In the genomic region with DNA sequence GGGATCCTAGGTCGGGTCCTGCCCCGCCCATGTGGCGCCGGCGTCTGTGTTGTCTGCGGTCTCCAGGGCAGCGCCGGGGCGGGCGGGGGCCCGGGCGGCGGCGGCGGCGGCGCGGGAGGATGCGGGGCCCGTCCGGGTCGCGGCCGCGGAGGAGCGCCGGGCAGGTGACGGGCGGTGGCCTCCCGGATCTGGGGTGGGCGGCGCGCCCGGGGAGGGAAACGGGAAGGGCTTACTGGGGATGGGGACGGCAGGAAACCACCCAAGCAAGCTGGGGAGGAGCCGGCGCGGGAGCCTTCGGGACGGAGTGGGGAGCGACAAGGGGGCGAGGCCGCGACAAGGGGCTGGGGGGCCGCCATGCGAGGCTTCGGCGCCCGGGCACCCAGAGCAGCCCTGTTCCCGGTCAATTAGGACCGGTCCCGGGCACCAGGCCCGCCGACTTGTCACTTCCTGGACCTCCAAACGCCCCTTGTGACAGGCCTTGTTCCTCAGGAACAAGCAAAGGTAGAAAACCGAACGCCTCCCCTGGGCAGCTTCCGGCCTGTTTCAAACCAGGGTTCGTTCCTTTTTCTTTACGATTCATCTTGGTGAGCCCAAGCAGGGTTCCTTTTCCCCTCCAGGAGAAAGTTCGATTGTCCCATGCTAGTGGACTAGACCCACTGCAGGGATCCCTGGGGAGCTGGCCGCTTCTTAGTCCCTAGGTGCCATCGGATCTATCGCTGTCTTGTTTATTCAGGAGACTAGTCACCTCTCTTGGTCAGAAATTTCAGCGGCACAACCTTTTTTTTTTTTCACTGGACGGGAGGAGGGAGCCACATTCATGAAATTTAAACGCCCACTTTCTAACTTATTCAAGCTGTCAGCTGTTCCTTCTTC, we compare ENCODE assay signal across 8 cellular contexts. TPM values are rescaled to one million over a fixed set of nuclear protein-coding genes. Genes with fewer than 3 reads are reported as not detected.
DNase-seq lines count a peak whose midpoint lies in the region; ATAC-seq and TF ChIP-seq lines count a peak whose summit lies in the region.

No MANE protein-coding gene starts in this region.

- H4K20me1 ChIP-seq in H9 (ENCODE audit: control insufficient read depth, insufficient read depth, insufficient read length), result no peaks in the 10 kb centered on the region

- no peak overlapping the region for H2BK20ac ChIP-seq in H9 (ENCODE audit: low read depth, low read length, poor library complexity, severe bottlenecking)

- peak overlapping the region; percentile 51 for H3K18ac ChIP-seq in H9 (ENCODE audit: insufficient read length, low read depth, low read length)

- peaks cover 25% of the 10 kb centered on the region for H3K27me3 Mint-ChIP-seq in H9 (ENCODE audit: low read depth)
- peaks cover 16 to 19% of the 10 kb centered on the region in 2 donors for H3K27me3 Mint-ChIP-seq in natural killer cell treated with Interleukin-12 subunit alpha and Interleukin-12 subunit beta and Interleukin-15 and Interleukin-18, amount 100 ng/mL, for 72 hours
- peaks cover 5% of the 10 kb centered on the region for H3K27me3 Mint-ChIP-seq in stimulated activated naive CD8-positive, alpha-beta T cell treated with anti-CD3 and anti-CD28 coated beads, Interleukin-15, Interleukin-2, amounts not matched to agents 100 ng/mL and 50 ng/mL, for 24 hours

- peaks cover 3% of the 10 kb centered on the region; the same call in 1 of the 2 replicates for H3K27me3 ChIP-seq in H9 (ENCODE audit: insufficient read depth, low read length)

- no peaks in the 10 kb centered on the region for H3K9me3 ChIP-seq in H9 (ENCODE audit: control insufficient read depth, low read depth, low read length)

- peak overlapping the region; percentile 74 to 81 for H3K4me3 Mint-ChIP-seq in H9
- peak overlapping the region; percentile 83 for H3K4me3 Mint-ChIP-seq in natural killer cell treated with Interleukin-12 subunit alpha and Interleukin-12 subunit beta and Interleukin-15 and Interleukin-18, amount 100 ng/mL, for 72 hours
- peak overlapping the region; percentile 87 for H3K4me3 Mint-ChIP-seq in stimulated activated naive CD8-positive, alpha-beta T cell treated with anti-CD3 and anti-CD28 coated beads, Interleukin-15, Interleukin-2, amounts not matched to agents 100 ng/mL and 50 ng/mL, for 24 hours

- H3T11ph ChIP-seq in H9 (ENCODE audit: low read length), result no peak overlapping the region

- peak overlapping the region; percentile 66 for H3K4me3 ChIP-seq in fibroblast of the aortic adventitia (ENCODE audit: low read depth, low read length)

- H4K5ac ChIP-seq in H9 (ENCODE audit: insufficient read length, low read depth, low read length), result no peak overlapping the region

- H3K23me2 ChIP-seq in H9 (ENCODE audit: insufficient read length, low read depth, low read length, poor library complexity, severe bottlenecking), result peaks cover 8% of the 10 kb centered on the region

- H3K79me1 ChIP-seq in H9 (ENCODE audit: insufficient read depth, low read depth, low read length, poor library complexity, severe bottlenecking), result no peaks in the 10 kb centered on the region

- peaks cover 23 to 25% of the 10 kb centered on the region in 2 experiments for H3K4me1 Mint-ChIP-seq in H9
- H3K4me1 Mint-ChIP-seq in natural killer cell treated with Interleukin-12 subunit alpha and Interleukin-12 subunit beta and Interleukin-15 and Interleukin-18, amount 100 ng/mL, for 72 hours (ENCODE audit: low read depth in 2 of 2), result peaks cover 11 to 15% of the 10 kb centered on the region in 2 donors
- peaks cover 29% of the 10 kb centered on the region for H3K4me1 Mint-ChIP-seq in stimulated activated naive CD8-positive, alpha-beta T cell treated with anti-CD3 and anti-CD28 coated beads, Interleukin-15, Interleukin-2, amounts not matched to agents 100 ng/mL and 50 ng/mL, for 24 hours (ENCODE audit: low read depth)

- no peak overlapping the region for H3K56ac ChIP-seq in H9 (ENCODE audit: insufficient read length, low read depth, low read length)

- no CpG with 5 or more reads among the region's 68 CpGs for WGBS in H9 (ENCODE audit: extremely low coverage, insufficient read length, low lambda C conversion rate)

- H3K79me2 ChIP-seq in H9 (ENCODE audit: insufficient read depth, low read length), result no peaks in the 10 kb centered on the region

- H4K8ac ChIP-seq in H9 (replicated peaks; ENCODE audit: insufficient read length, low read depth, low read length), result no peak overlapping the region

- H3K9ac ChIP-seq in H9 (ENCODE audit: extremely low read depth, insufficient read length, low read length), result no peak overlapping the region

- H3K14ac ChIP-seq in H9 (ENCODE audit: insufficient read depth, low read length), result no peak overlapping the region; the same call in 1 of the 2 replicates

- no peak overlapping the region for H2BK120ac ChIP-seq in H9 (ENCODE audit: low read depth, low read length, poor library complexity, severe bottlenecking)

- peak overlapping the region; percentile 92 for H2AFZ ChIP-seq in H9 (ENCODE audit: low read length)

- H3K27ac Mint-ChIP-seq in H9, result no peak overlapping the region
- peak overlapping the region in 1 of 2 donors; percentile 36 for H3K27ac Mint-ChIP-seq in natural killer cell treated with Interleukin-12 subunit alpha and Interleukin-12 subunit beta and Interleukin-15 and Interleukin-18, amount 100 ng/mL, for 72 hours
- H3K27ac Mint-ChIP-seq in stimulated activated naive CD8-positive, alpha-beta T cell treated with anti-CD3 and anti-CD28 coated beads, Interleukin-15, Interleukin-2, amounts not matched to agents 100 ng/mL and 50 ng/mL, for 24 hours, result peak overlapping the region; percentile 88

- no peak overlapping the region for H2BK5ac ChIP-seq in H9 (ENCODE audit: insufficient read length, low read length)

- no peak overlapping the region for H2BK12ac ChIP-seq in H9 (ENCODE audit: insufficient read length, low read depth, low read length)

- no peak overlapping the region for H3K23ac ChIP-seq in H9 (ENCODE audit: insufficient read length, low read depth, low read length)

- no peak overlapping the region for H3K4ac ChIP-seq in H9 (ENCODE audit: low read depth, low read length)

- H2AK5ac ChIP-seq in H9 (ENCODE audit: insufficient read length, low read length), result no peak overlapping the region

- ATAC-seq in natural killer cell treated with Interleukin-12 subunit alpha and Interleukin-12 subunit beta and Interleukin-15 and Interleukin-18, amount 100 ng/mL, for 72 hours, result peak; percentile 80 to 82

- H3K4me1 ChIP-seq in H9 (ENCODE audit: insufficient read depth, low read length), result peaks cover 5% of the 10 kb centered on the region; the same call in 1 of the 2 replicates

- H3K4me2 ChIP-seq in H9 (ENCODE audit: insufficient read depth, insufficient read length, low read length), result peak overlapping the region; percentile 71

- H3K36me3 Mint-ChIP-seq in H9 (ENCODE audit: insufficient read depth in 1 of 3, low read depth in 3 of 3), result no peaks in the 10 kb centered on the region
- H3K36me3 Mint-ChIP-seq in natural killer cell treated with Interleukin-12 subunit alpha and Interleukin-12 subunit beta and Interleukin-15 and Interleukin-18, amount 100 ng/mL, for 72 hours, result no peaks in the 10 kb centered on the region
- peaks cover 5% of the 10 kb centered on the region for H3K36me3 Mint-ChIP-seq in stimulated activated naive CD8-positive, alpha-beta T cell treated with anti-CD3 and anti-CD28 coated beads, Interleukin-15, Interleukin-2, amounts not matched to agents 100 ng/mL and 50 ng/mL, for 24 hours (ENCODE audit: low read depth)

- TF ChIP-seq CTCF in H9 (conservative IDR thresholded peaks at IDR 0.05) (no peak), fibroblast of the aortic adventitia (IDR thresholded peaks at IDR 0.05; ENCODE audit: insufficient read depth, low read length) (no peak)

- H4K91ac ChIP-seq in H9 (ENCODE audit: insufficient read length, low read depth, low read length), result no peak overlapping the region

- no peak overlapping the region for H2BK15ac ChIP-seq in H9 (ENCODE audit: low read depth, low read length)

- no peak overlapping the region for H3K27ac ChIP-seq in H9 (ENCODE audit: insufficient read length, low read depth, low read length)

- H3K9me3 Mint-ChIP-seq in H9, result no peaks in the 10 kb centered on the region
- H3K9me3 Mint-ChIP-seq in natural killer cell treated with Interleukin-12 subunit alpha and Interleukin-12 subunit beta and Interleukin-15 and Interleukin-18, amount 100 ng/mL, for 72 hours, result no peaks in the 10 kb centered on the region
- H3K9me3 Mint-ChIP-seq in stimulated activated naive CD8-positive, alpha-beta T cell treated with anti-CD3 and anti-CD28 coated beads, Interleukin-15, Interleukin-2, amounts not matched to agents 100 ng/mL and 50 ng/mL, for 24 hours, result no peaks in the 10 kb centered on the region

- DNase-seq in COLO668 (lab: John Stamatoyannopoulos, UW; ENCODE audit: unreplicated experiment) (peak; percentile 57), H9 (peak; percentile 70), NOMO-1 treated with DMSO at 0.1 percent for 48 hours (lab: John Stamatoyannopoulos, UW; ENCODE audit: unreplicated experiment) (peak; percentile 76), fibroblast of the aortic adventitia (ENCODE audit: low read depth) (no peak), NCI-H128 (lab: John Stamatoyannopoulos, UW; ENCODE audit: unreplicated experiment) (no peak)
- DNase-seq in activated T-helper 1 cell treated with anti-CD3 and anti-CD28 coated beads, Interleukin-2, amount 50 U/mL, for 16 hours (ENCODE audit: low read depth in 1 of 2, low spot score in 1 of 2), result peak; percentile 16 to 19
- DNase-seq in natural killer cell treated with Interleukin-12 subunit alpha and Interleukin-12 subunit beta and Interleukin-15 and Interleukin-18, amount 100 ng/mL, for 72 hours (ENCODE audit: low spot score), result peak; percentile 62

RNA-seq across cellular contexts. Expression of a gene that starts 0.5 kb away (rescaled TPM):
- 0.50 and 0.79 TPM in 2 replicates for total RNA-seq in H9 (2021)
- total RNA-seq in fibroblast of the aortic adventitia (ENCODE audit: low replicate concordance), result 5.2 and 9.3 TPM in 2 replicates
- total RNA-seq in natural killer cell treated with Interleukin-12 subunit alpha and Interleukin-12 subunit beta and Interleukin-15 and Interleukin-18, amount 100 ng/mL, for 72 hours, result under 1 TPM; 0.55 to 0.59 TPM

RNA-seq across cellular contexts. Expression of a gene that starts 44.7 kb away (rescaled TPM):
- total RNA-seq in H9 (2021) (not detected in 2 replicates), fibroblast of the aortic adventitia (ENCODE audit: low replicate concordance) (not detected in 2 replicates)
- total RNA-seq in natural killer cell treated with Interleukin-12 subunit alpha and Interleukin-12 subunit beta and Interleukin-15 and Interleukin-18, amount 100 ng/mL, for 72 hours, result 1 to 10 TPM in 1 of 2 donors, under 1 TPM in 1; 0.98 to 2.9 TPM

Comparison
In these comparisons a context has a peak if more than half of its experiments do, and no peak if none do; other contexts are left out.
1. DNase-seq: peak in COLO668 (single experiment), H9 (single experiment), NOMO-1 treated with DMSO at 0.1 percent for 48 hours (single experiment), activated T-helper 1 cell treated with anti-CD3 and anti-CD28 coated beads, Interleukin-2, amount 50 U/mL, for 16 hours (2 of 2) and natural killer cell treated with Interleukin-12 subunit alpha and Interleukin-12 subunit beta and Interleukin-15 and Interleukin-18, amount 100 ng/mL, for 72 hours (single experiment); none in fibroblast of the aortic adventitia (single experiment) and NCI-H128 (single experiment).
2. Peak in every context shown above with its lines, with median percentiles within 50 percentile points of each other: H3K4me3 Mint-ChIP-seq.